1 cellular context compared by ENCODE assay signal in genomic region chr2:120541972-120542670, GRCh38.
TF ChIP-seq lines count a peak whose summit lies in the region.

No MANE protein-coding gene starts in this region.

TF ChIP-seq in HepG2, 621 proteins besides CTCF, POLR2A, EP300 and RAD21 (continued from another document and continues in another):
- TF ChIP-seq, protein P1, sequence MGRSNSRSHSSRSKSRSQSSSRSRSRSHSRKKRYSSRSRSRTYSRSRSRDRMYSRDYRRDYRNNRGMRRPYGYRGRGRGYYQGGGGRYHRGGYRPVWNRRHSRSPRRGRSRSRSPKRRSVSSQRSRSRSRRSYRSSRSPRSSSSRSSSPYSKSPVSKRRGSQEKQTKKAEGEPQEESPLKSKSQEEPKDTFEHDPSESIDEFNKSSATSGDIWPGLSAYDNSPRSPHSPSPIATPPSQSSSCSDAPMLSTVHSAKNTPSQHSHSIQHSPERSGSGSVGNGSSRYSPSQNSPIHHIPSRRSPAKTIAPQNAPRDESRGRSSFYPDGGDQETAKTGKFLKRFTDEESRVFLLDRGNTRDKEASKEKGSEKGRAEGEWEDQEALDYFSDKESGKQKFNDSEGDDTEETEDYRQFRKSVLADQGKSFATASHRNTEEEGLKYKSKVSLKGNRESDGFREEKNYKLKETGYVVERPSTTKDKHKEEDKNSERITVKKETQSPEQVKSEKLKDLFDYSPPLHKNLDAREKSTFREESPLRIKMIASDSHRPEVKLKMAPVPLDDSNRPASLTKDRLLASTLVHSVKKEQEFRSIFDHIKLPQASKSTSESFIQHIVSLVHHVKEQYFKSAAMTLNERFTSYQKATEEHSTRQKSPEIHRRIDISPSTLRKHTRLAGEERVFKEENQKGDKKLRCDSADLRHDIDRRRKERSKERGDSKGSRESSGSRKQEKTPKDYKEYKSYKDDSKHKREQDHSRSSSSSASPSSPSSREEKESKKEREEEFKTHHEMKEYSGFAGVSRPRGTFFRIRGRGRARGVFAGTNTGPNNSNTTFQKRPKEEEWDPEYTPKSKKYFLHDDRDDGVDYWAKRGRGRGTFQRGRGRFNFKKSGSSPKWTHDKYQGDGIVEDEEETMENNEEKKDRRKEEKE (IDR thresholded peaks at IDR 0.05): no peak
- TF ChIP-seq, protein P2, sequence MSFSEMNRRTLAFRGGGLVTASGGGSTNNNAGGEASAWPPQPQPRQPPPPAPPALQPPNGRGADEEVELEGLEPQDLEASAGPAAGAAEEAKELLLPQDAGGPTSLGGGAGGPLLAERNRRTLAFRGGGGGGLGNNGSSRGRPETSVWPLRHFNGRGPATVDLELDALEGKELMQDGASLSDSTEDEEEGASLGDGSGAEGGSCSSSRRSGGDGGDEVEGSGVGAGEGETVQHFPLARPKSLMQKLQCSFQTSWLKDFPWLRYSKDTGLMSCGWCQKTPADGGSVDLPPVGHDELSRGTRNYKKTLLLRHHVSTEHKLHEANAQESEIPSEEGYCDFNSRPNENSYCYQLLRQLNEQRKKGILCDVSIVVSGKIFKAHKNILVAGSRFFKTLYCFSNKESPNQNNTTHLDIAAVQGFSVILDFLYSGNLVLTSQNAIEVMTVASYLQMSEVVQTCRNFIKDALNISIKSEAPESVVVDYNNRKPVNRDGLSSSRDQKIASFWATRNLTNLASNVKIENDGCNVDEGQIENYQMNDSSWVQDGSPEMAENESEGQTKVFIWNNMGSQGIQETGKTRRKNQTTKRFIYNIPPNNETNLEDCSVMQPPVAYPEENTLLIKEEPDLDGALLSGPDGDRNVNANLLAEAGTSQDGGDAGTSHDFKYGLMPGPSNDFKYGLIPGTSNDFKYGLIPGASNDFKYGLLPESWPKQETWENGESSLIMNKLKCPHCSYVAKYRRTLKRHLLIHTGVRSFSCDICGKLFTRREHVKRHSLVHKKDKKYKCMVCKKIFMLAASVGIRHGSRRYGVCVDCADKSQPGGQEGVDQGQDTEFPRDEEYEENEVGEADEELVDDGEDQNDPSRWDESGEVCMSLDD (CRISPR knock-in tag; IDR thresholded peaks at IDR 0.05; ENCODE audit: borderline replicate concordance): no peak
- TF ChIP-seq, protein P3, sequence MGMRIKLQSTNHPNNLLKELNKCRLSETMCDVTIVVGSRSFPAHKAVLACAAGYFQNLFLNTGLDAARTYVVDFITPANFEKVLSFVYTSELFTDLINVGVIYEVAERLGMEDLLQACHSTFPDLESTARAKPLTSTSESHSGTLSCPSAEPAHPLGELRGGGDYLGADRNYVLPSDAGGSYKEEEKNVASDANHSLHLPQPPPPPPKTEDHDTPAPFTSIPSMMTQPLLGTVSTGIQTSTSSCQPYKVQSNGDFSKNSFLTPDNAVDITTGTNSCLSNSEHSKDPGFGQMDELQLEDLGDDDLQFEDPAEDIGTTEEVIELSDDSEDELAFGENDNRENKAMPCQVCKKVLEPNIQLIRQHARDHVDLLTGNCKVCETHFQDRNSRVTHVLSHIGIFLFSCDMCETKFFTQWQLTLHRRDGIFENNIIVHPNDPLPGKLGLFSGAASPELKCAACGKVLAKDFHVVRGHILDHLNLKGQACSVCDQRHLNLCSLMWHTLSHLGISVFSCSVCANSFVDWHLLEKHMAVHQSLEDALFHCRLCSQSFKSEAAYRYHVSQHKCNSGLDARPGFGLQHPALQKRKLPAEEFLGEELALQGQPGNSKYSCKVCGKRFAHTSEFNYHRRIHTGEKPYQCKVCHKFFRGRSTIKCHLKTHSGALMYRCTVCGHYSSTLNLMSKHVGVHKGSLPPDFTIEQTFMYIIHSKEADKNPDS (CRISPR knock-in tag; IDR thresholded peaks at IDR 0.05): 0 out of 2 replicates have a peak, but pooled peaks have one; percentile 7
- 0 out of 2 replicates have a peak, but pooled peaks have one; percentile 42 for TF ChIP-seq ZHX2 (IDR thresholded peaks at IDR 0.05; ENCODE audit: low read depth)
- no peak for TF ChIP-seq ZHX2 (CRISPR knock-in tag; IDR thresholded peaks at IDR 0.05; ENCODE audit: borderline replicate concordance)
- 0 out of 2 replicates have a peak, but pooled peaks have one; percentile 5 for TF ChIP-seq ELF4 (CRISPR knock-in tag; IDR thresholded peaks at IDR 0.05; ENCODE audit: borderline replicate concordance)
- TF ChIP-seq LRRFIP1 (CRISPR knock-in tag; conservative IDR thresholded peaks at IDR 0.05): no peak
- TF ChIP-seq, protein P4, sequence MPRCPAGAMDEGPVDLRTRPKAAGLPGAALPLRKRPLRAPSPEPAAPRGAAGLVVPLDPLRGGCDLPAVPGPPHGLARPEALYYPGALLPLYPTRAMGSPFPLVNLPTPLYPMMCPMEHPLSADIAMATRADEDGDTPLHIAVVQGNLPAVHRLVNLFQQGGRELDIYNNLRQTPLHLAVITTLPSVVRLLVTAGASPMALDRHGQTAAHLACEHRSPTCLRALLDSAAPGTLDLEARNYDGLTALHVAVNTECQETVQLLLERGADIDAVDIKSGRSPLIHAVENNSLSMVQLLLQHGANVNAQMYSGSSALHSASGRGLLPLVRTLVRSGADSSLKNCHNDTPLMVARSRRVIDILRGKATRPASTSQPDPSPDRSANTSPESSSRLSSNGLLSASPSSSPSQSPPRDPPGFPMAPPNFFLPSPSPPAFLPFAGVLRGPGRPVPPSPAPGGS (CRISPR knock-in tag; IDR thresholded peaks at IDR 0.05): no peak
- no peak for TF ChIP-seq HMG20A (CRISPR knock-in tag; IDR thresholded peaks at IDR 0.05; ENCODE audit: borderline replicate concordance)
- 0 out of 2 replicates have a peak, but pooled peaks have one; percentile 41 for TF ChIP-seq ZNF431 (CRISPR knock-in tag; IDR thresholded peaks at IDR 0.05; ENCODE audit: borderline replicate concordance, low read depth)
- peak; percentile 97; the same call in 1 of the 2 replicates for TF ChIP-seq FOXO4 (CRISPR knock-in tag; conservative IDR thresholded peaks at IDR 0.05)
- no peak for TF ChIP-seq ZNF24 (IDR thresholded peaks at IDR 0.05)
- TF ChIP-seq MTERF4 (CRISPR knock-in tag; IDR thresholded peaks at IDR 0.05): no peak
- no peak for TF ChIP-seq ZNF260 (CRISPR knock-in tag; IDR thresholded peaks at IDR 0.05; ENCODE audit: borderline replicate concordance, low read depth)
- TF ChIP-seq, protein P5, sequence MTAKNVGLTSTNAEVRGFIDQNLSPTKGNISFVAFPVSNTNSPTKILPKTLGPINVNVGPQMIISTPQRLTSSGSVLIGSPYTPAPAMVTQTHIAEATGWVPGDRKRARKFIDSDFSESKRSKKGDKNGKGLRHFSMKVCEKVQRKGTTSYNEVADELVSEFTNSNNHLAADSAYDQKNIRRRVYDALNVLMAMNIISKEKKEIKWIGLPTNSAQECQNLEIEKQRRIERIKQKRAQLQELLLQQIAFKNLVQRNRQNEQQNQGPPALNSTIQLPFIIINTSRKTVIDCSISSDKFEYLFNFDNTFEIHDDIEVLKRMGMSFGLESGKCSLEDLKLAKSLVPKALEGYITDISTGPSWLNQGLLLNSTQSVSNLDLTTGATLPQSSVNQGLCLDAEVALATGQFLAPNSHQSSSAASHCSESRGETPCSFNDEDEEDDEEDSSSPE (CRISPR knock-in tag; IDR thresholded peaks at IDR 0.05): 0 out of 2 replicates have a peak, but pooled peaks have one; percentile 6
- no peak for TF ChIP-seq HMGA1 (CRISPR knock-in tag; conservative IDR thresholded peaks at IDR 0.05)
- no peak for TF ChIP-seq ZNF879 (CRISPR knock-in tag; IDR thresholded peaks at IDR 0.05)
- no peak for TF ChIP-seq ZNF775 (CRISPR knock-in tag; IDR thresholded peaks at IDR 0.05; ENCODE audit: borderline replicate concordance)
- 0 out of 2 replicates have a peak, but pooled peaks have one; percentile 6 for TF ChIP-seq ZNF772 (CRISPR knock-in tag; IDR thresholded peaks at IDR 0.05)
- TF ChIP-seq ZEB1 (IDR thresholded peaks at IDR 0.05; ENCODE audit: insufficient replicate concordance, low read depth): no peak
- no peak for TF ChIP-seq ZFP36 (IDR thresholded peaks at IDR 0.05; ENCODE audit: borderline replicate concordance, low read depth, low read length, partially characterized antibody)
- no peak for TF ChIP-seq ZNF781 (CRISPR knock-in tag; IDR thresholded peaks at IDR 0.05; ENCODE audit: borderline replicate concordance, not compliant biosample characterization)
- TF ChIP-seq ZNF275 (CRISPR knock-in tag; IDR thresholded peaks at IDR 0.05; ENCODE audit: borderline replicate concordance): 0 out of 2 replicates have a peak, but pooled peaks have one; percentile 1
- no peak for TF ChIP-seq ZSCAN30 (CRISPR knock-in tag; IDR thresholded peaks at IDR 0.05)
